Comparison of ENCODE assay signal across 7 cellular contexts in genomic region chr11:89615648-89616047, GRCh38.
DNase-seq lines count a peak whose midpoint lies in the region; ATAC-seq and TF ChIP-seq lines count a peak whose summit lies in the region.
"Not testable (repeated sequence)": the region's sequence is repeated elsewhere in the genome, so short reads cannot be mapped to it uniquely, and the experiment has no call there.

No MANE protein-coding gene starts in this region.

- H3K79me2 ChIP-seq in GM23338 (replicated peaks; ENCODE audit: insufficient read depth); parathyroid adenoma: not testable (repeated sequence)

- H3K4me3 ChIP-seq in GM23338; fibroblast of pulmonary artery (replicated peaks; ENCODE audit: low read depth, low read length); parathyroid adenoma (ENCODE audit: low read depth, low read length): not testable (repeated sequence)

- H3K4me2 ChIP-seq in GM23338; parathyroid adenoma (ENCODE audit: low read length): not testable (repeated sequence)

- DNase-seq in GM23338 (ENCODE audit: low spot score); fibroblast of pulmonary artery (ENCODE audit: low read depth); type B pancreatic cell (ENCODE audit: extremely low spot score, unreplicated experiment): not testable (repeated sequence)
- DNase-seq in SK-N-DZ (ENCODE audit: low spot score) (peak; percentile 37), dermis blood vessel endothelial cell (peak; percentile 23)

- H3F3A ChIP-seq in GM23338 (replicated peaks; ENCODE audit: low read depth): not testable (repeated sequence)

- H3K9me3 ChIP-seq in parathyroid adenoma (ENCODE audit: control insufficient read depth, low read length): not testable (repeated sequence)

- H3K27me3 ChIP-seq in GM23338 (ENCODE audit: insufficient read depth); parathyroid adenoma (ENCODE audit: control insufficient read depth, insufficient read depth, low read length): not testable (repeated sequence)

- not testable (repeated sequence) for H3K4me1 Mint-ChIP-seq in GM23338; nephron; type B pancreatic cell (ENCODE audit: unreplicated experiment)

- not testable (repeated sequence) for H3K4me3 Mint-ChIP-seq in GM23338, nephron, type B pancreatic cell

- not testable (repeated sequence) for H3K4me1 ChIP-seq in GM23338 (ENCODE audit: insufficient read depth); parathyroid adenoma

- peak in 1 of 2 experiments; percentile 37; a peak in 2 of 4 replicates for TF ChIP-seq CTCF in GM23338 (conservative IDR thresholded peaks at IDR 0.05; ENCODE audit: low read depth in 2 of 2)
- TF ChIP-seq CTCF in fibroblast of pulmonary artery (IDR thresholded peaks at IDR 0.05; ENCODE audit: low read length, missing control alignments): peak; percentile 5
- peak; percentile 21 to 29 (median 23) for TF ChIP-seq CTCF in nephron (IDR thresholded peaks at IDR 0.05; ENCODE audit: unreplicated experiment in 3 of 3)
- not testable (repeated sequence) for TF ChIP-seq CTCF in parathyroid adenoma (IDR thresholded peaks at IDR 0.05)
- TF ChIP-seq CTCF in type B pancreatic cell (conservative IDR thresholded peaks at IDR 0.05): peak; percentile 17

- not testable (repeated sequence) for H3K9ac ChIP-seq in parathyroid adenoma

- H3K36me3 Mint-ChIP-seq in GM23338 (ENCODE audit: low read depth); nephron (ENCODE audit: low read depth); type B pancreatic cell: not testable (repeated sequence)

- not testable (repeated sequence) for H3K36me3 ChIP-seq in GM23338 (ENCODE audit: insufficient read depth); parathyroid adenoma (ENCODE audit: control insufficient read depth, insufficient read depth, low read length)

- not testable (repeated sequence) for H4K20me1 ChIP-seq in GM23338 (replicated peaks; ENCODE audit: insufficient read depth)

- not testable (repeated sequence) for H3K27me3 Mint-ChIP-seq in GM23338 (ENCODE audit: insufficient read depth, low read depth, poor library complexity); nephron (ENCODE audit: low read depth); type B pancreatic cell

- not testable (repeated sequence) for H3K9me2 ChIP-seq in GM23338 (ENCODE audit: insufficient read depth)

- peak; percentile 46; the same call in 1 of the 3 replicates for ATAC-seq in GM23338

- H3K9me3 Mint-ChIP-seq in GM23338, nephron, type B pancreatic cell: not testable (repeated sequence)

- not testable (repeated sequence) for H3K27ac ChIP-seq in GM23338 (ENCODE audit: low read depth); parathyroid adenoma

- H2AFZ ChIP-seq in GM23338: not testable (repeated sequence)
- peak overlapping the region; percentile 45 for H2AFZ ChIP-seq in parathyroid adenoma

- H3K27ac Mint-ChIP-seq in GM23338, nephron, type B pancreatic cell: not testable (repeated sequence)
